Comparison of ENCODE assay signal across 15 cellular contexts in the genomic region with DNA sequence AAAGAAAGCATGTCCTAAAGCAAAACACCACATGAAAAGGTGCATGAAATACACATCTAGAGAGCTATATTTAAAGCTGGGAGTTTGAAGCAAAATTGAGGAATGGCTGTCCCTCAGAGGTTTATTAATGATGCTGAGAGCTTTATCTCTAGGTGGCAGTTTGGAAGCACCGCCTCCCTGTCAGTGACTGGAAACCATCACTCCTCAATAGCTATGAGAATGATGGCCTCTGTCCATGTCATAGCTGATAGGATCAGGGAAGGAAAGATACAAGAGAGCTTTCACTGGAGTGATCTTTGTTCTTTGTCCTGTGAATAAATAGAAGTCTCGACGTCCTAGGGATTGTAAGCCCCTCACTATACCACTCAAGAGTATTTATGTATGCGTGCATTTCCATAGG.
"Had no signal": no experiment of that assay in that cellular context is flagged by ENCODE, and none has a peak within 500 bp of the region (broad histone marks: within the 10 kb centered on the region; RNA-seq: fewer than 3 reads in every experiment).

No MANE protein-coding gene starts in this region.

- H3K4me3 ChIP-seq: ascending aorta, esophagus squamous epithelium, lower lobe of right lung, psoas muscle, skin epidermis, transverse colon, vagina had no signal

- H3K9me3 ChIP-seq: ascending aorta, esophagus squamous epithelium, lower lobe of right lung, psoas muscle, transverse colon, vagina had no signal

- H3K4me1 ChIP-seq: ascending aorta, esophagus squamous epithelium, lower lobe of right lung, transverse colon, vagina had no signal

- ATAC-seq: activated CD4-positive, alpha-beta T cell treated with anti-CD3 and anti-CD28 coated beads for 36 hours; effector memory CD8-positive, alpha-beta T cell; left colon; lower lobe of right lung; psoas muscle; right cardiac atrium; stimulated activated naive CD8-positive, alpha-beta T cell treated with anti-CD3 and anti-CD28 coated beads, Interleukin-15, Interleukin-2, amounts not matched to agents 100 U/mL and 50 U/mL, for 24 hours had no signal

- H3K36me3 ChIP-seq: ascending aorta, esophagus squamous epithelium, lower lobe of right lung, transverse colon, vagina had no signal

- DNase-seq: activated CD4-positive, alpha-beta T cell treated with anti-CD3 and anti-CD28 coated beads for 36 hours; activated CD4-positive, alpha-beta T cell treated with anti-CD3 and anti-CD28 coated beads, Interleukin-2, amount 50 U/mL, for 48 hours; activated gamma-delta T cell; effector memory CD8-positive, alpha-beta T cell; esophagus squamous epithelium; left colon; lower lobe of right lung; occipital lobe; psoas muscle; right cardiac atrium; stimulated activated naive CD8-positive, alpha-beta T cell treated with anti-CD3 and anti-CD28 coated beads, Interleukin-15, Interleukin-2, amounts not matched to agents 100 U/mL and 50 U/mL, for 24 hours; transverse colon had no signal

- H3K27ac ChIP-seq: ascending aorta, esophagus squamous epithelium, lower lobe of right lung, psoas muscle, skin epidermis, transverse colon, vagina had no signal

- H3K27me3 ChIP-seq: ascending aorta, esophagus squamous epithelium, transverse colon, vagina had no signal
